Comparison of ENCODE assay signal across 16 cellular contexts in the genomic region with DNA sequence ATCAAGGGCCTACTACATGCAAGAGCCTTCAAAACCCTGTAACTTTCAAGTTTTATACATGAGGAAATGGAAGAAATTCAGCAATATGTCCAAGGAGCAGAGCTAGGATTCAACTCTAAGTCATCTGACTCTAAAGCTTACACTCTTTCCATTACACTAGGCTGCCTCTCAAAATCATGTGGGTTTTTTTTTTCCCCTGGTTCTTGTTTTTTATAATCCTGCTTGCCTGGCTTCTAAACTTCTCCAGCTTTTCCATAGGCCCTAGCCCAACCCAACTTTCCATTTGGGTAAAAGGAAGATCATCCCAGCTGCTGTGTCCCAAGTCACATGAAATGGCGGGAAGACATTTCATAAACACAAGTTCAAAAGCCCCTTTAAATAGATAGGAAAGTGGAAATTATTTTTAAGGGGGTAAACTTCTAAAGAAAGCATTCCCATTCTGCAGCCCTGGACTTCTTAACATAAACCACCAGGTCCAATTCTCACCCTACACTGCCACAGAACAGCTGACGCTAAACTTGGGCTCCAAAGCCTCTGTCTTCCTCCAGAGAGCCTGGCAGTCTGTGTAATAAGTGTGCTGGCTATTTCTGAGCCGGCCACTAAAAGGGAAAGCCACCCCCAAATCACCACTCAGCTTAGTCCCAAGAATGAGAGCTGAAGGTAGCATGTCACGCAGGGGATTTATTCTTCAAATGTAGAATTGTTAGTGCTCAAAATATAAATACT. TPM values are rescaled to one million over a fixed set of nuclear protein-coding genes. Genes with fewer than 3 reads are reported as not detected.
DNase-seq lines count a peak whose midpoint lies in the region; ATAC-seq and TF ChIP-seq lines count a peak whose summit lies in the region.
"Had no signal": no experiment of that assay in that cellular context is flagged by ENCODE, and none has a peak within 500 bp of the region (broad histone marks: within the 10 kb centered on the region; RNA-seq: fewer than 3 reads in every experiment).

No MANE protein-coding gene starts in this region.

- H3K27me3 Mint-ChIP-seq in activated CD4-positive, alpha-beta T cell treated with anti-CD3 and anti-CD28 coated beads, Interleukin-2, amount 10 ng/mL, durations not matched to agents 24 days and 14 days: no peaks in the 10 kb centered on the region
- H3K27me3 Mint-ChIP-seq in activated CD8-positive, alpha-beta T cell treated with anti-CD3 and anti-CD28 coated beads for 36 hours: no peaks in the 10 kb centered on the region
- no peaks in the 10 kb centered on the region for H3K27me3 Mint-ChIP-seq in stimulated activated memory B cell treated with anti-CD40 and anti-IgM and Interleukin-4, amounts not matched to agents 10 μg/mL and 1 μg/mL and 100 μg/mL, for 72 hours

- TF ChIP-seq CTCF in activated CD8-positive, alpha-beta T cell treated with anti-CD3 and anti-CD28 coated beads for 36 hours (IDR thresholded peaks at IDR 0.05): no peak

- no peaks in the 10 kb centered on the region for H3K27me3 ChIP-seq in layer of hippocampus (ENCODE audit: control insufficient read depth, insufficient read depth, low read length)
- H3K27me3 ChIP-seq: tibial nerve had no signal

- H3K4me3 Mint-ChIP-seq in activated CD4-positive, alpha-beta T cell treated with anti-CD3 and anti-CD28 coated beads, Interleukin-2, amount 10 ng/mL, durations not matched to agents 24 days and 14 days: peak overlapping the region; percentile 67
- H3K4me3 Mint-ChIP-seq in activated CD8-positive, alpha-beta T cell treated with anti-CD3 and anti-CD28 coated beads for 36 hours: no peak overlapping the region
- H3K4me3 Mint-ChIP-seq in stimulated activated memory B cell treated with anti-CD40 and anti-IgM and Interleukin-4, amounts not matched to agents 10 μg/mL and 1 μg/mL and 100 μg/mL, for 72 hours: no peak overlapping the region

- CTCF ChIA-PET in activated CD8-positive, alpha-beta T cell treated with anti-CD3 and anti-CD28 coated beads for 36 hours (lab: Charles Lee): interaction anchor here (0.7 to 7.1 kb wide), 16 partner anchors 9 to 136 kb away, joined by 3 to 42 read pairs (median 4); no protein-coding TSS in a partner anchor

- H3K27ac Mint-ChIP-seq in activated CD4-positive, alpha-beta T cell treated with anti-CD3 and anti-CD28 coated beads, Interleukin-2, amount 10 ng/mL, durations not matched to agents 24 days and 14 days: peak overlapping the region; percentile 98
- H3K27ac Mint-ChIP-seq in activated CD8-positive, alpha-beta T cell treated with anti-CD3 and anti-CD28 coated beads for 36 hours: peak overlapping the region; percentile 99
- H3K27ac Mint-ChIP-seq in stimulated activated memory B cell treated with anti-CD40 and anti-IgM and Interleukin-4, amounts not matched to agents 10 μg/mL and 1 μg/mL and 100 μg/mL, for 72 hours: peak overlapping the region; percentile 94
- H3K27ac Mint-ChIP-seq: progenitor cell of endocrine pancreas had no signal

- POLR2A ChIA-PET in activated CD8-positive, alpha-beta T cell treated with anti-CD3 and anti-CD28 coated beads for 36 hours (lab: Charles Lee): interaction anchor here (0.7 to 3.8 kb wide), 8 partner anchors 9 to 141 kb away, joined by 3 to 27 read pairs (median 3); partner anchors contain the start of gene ITPKB

- no peaks in the 10 kb centered on the region for H3K9me3 Mint-ChIP-seq in activated CD4-positive, alpha-beta T cell treated with anti-CD3 and anti-CD28 coated beads, Interleukin-2, amount 10 ng/mL, durations not matched to agents 24 days and 14 days
- H3K9me3 Mint-ChIP-seq in activated CD8-positive, alpha-beta T cell treated with anti-CD3 and anti-CD28 coated beads for 36 hours: no peaks in the 10 kb centered on the region
- H3K9me3 Mint-ChIP-seq in stimulated activated memory B cell treated with anti-CD40 and anti-IgM and Interleukin-4, amounts not matched to agents 10 μg/mL and 1 μg/mL and 100 μg/mL, for 72 hours: no peaks in the 10 kb centered on the region

- H3K27ac ChIP-seq in layer of hippocampus (ENCODE audit: low read depth, low read length): peak overlapping the region; percentile 68
- H3K27ac ChIP-seq: A549 had no signal

- DNase-seq in activated CD4-positive, alpha-beta T cell treated with anti-CD3 and anti-CD28 coated beads, Interleukin-2, amount 10 ng/mL, durations not matched to agents 24 days and 14 days: no peak
- no peak for DNase-seq in activated CD4-positive, alpha-beta T cell treated with anti-CD3 and anti-CD28 coated beads, Interleukin-2, amount 50 U/mL, for 1 hour
- DNase-seq in activated CD8-positive, alpha-beta T cell treated with anti-CD3 and anti-CD28 coated beads for 36 hours: no peak
- DNase-seq in OCI-M2 (lab: John Stamatoyannopoulos, UW; ENCODE audit: unreplicated experiment) (no peak), D341Med (ENCODE audit: low spot score) (no peak)
- DNase-seq in stimulated activated CD4-positive, alpha-beta T cell treated with anti-CD3 and anti-CD28 coated beads, Interleukin-4, amount 100 ng/mL, for 24 hours: no peak
- DNase-seq: activated CD4-positive, alpha-beta T cell treated with anti-CD3 and anti-CD28 coated beads, Interleukin-2, amount 50 U/mL, for 4 hours; KBM-7; NCI-H187 treated with DMSO at 0.1 percent for 48 hours; NK-92 treated with Interleukin-12 subunit alpha and Interleukin-12 subunit beta, amount 100 ng/mL, for 24 hours; SK-N-SH had no signal

- H3K4me1 Mint-ChIP-seq in activated CD4-positive, alpha-beta T cell treated with anti-CD3 and anti-CD28 coated beads, Interleukin-2, amount 10 ng/mL, durations not matched to agents 24 days and 14 days: peaks cover 60% of the 10 kb centered on the region
- peaks cover 96% of the 10 kb centered on the region for H3K4me1 Mint-ChIP-seq in activated CD8-positive, alpha-beta T cell treated with anti-CD3 and anti-CD28 coated beads for 36 hours (ENCODE audit: low read depth)
- peaks cover 93% of the 10 kb centered on the region for H3K4me1 Mint-ChIP-seq in stimulated activated memory B cell treated with anti-CD40 and anti-IgM and Interleukin-4, amounts not matched to agents 10 μg/mL and 1 μg/mL and 100 μg/mL, for 72 hours

- ATAC-seq in activated CD8-positive, alpha-beta T cell treated with anti-CD3 and anti-CD28 coated beads for 36 hours: no peak
- ATAC-seq in stimulated activated memory B cell treated with anti-CD40 and anti-IgM and Interleukin-4, amounts not matched to agents 10 μg/mL and 1 μg/mL and 100 μg/mL, for 72 hours: no peak
- ATAC-seq: A549 had no signal

- H3K36me3 Mint-ChIP-seq in activated CD4-positive, alpha-beta T cell treated with anti-CD3 and anti-CD28 coated beads, Interleukin-2, amount 10 ng/mL, durations not matched to agents 24 days and 14 days (ENCODE audit: low read depth): peaks cover 31% of the 10 kb centered on the region
- peaks cover 58% of the 10 kb centered on the region for H3K36me3 Mint-ChIP-seq in activated CD8-positive, alpha-beta T cell treated with anti-CD3 and anti-CD28 coated beads for 36 hours (ENCODE audit: low read depth)
- peaks cover 44% of the 10 kb centered on the region for H3K36me3 Mint-ChIP-seq in stimulated activated memory B cell treated with anti-CD40 and anti-IgM and Interleukin-4, amounts not matched to agents 10 μg/mL and 1 μg/mL and 100 μg/mL, for 72 hours

- intact Hi-C loops in activated CD4-positive, alpha-beta T cell treated with anti-CD3 and anti-CD28 coated beads, Interleukin-2, amount 10 ng/mL, durations not matched to agents 24 days and 14 days (cut with micrococcal nuclease): loop anchor here (5.0 kb wide), 1 partner anchor 190 kb away; no protein-coding TSS in a partner anchor
- intact Hi-C loops in activated CD8-positive, alpha-beta T cell treated with anti-CD3 and anti-CD28 coated beads for 36 hours (cut with micrococcal nuclease): no loop called here

RNA-seq across cellular contexts. Expression of gene ITPKB, which starts 46.9 kb away (rescaled TPM):
- 29.3 and 31.2 TPM in 2 replicates for total RNA-seq in activated CD4-positive, alpha-beta T cell treated with anti-CD3 and anti-CD28 coated beads, Interleukin-2, amount 10 ng/mL, durations not matched to agents 24 days and 14 days
- total RNA-seq in activated CD8-positive, alpha-beta T cell treated with anti-CD3 and anti-CD28 coated beads for 36 hours: 10 to 100 TPM; 40.8 to 42.6 TPM
